ENCODE assay signal across 18 cellular contexts in genomic region chr2:235592430-235592829, GRCh38.
DNase-seq lines count a peak whose midpoint lies in the region; ATAC-seq, FAIRE-seq and TF ChIP-seq lines count a peak whose summit lies in the region.
"Had no signal": no experiment of that assay in that cellular context is flagged by ENCODE, and none has a peak within 500 bp of the region (broad histone marks: within the 10 kb centered on the region; RNA-seq: fewer than 3 reads in every experiment).

No MANE protein-coding gene starts in this region.

- TF ChIP-seq EP300 in K562 (IDR thresholded peaks at IDR 0.05; ENCODE audit: low read length): no peak

- H3K4me3 ChIP-seq in K562: no peak overlapping the region
- H3K4me3 ChIP-seq in spleen: no peak overlapping the region
- H3K4me3 ChIP-seq: SK-N-MC had no signal

- H3K36me3 ChIP-seq in K562 (ENCODE audit: control insufficient read depth, insufficient read depth, low read length) (no peaks in the 10 kb centered on the region), spleen (no peaks in the 10 kb centered on the region)

- H4K20me1 ChIP-seq in K562 (replicated peaks; ENCODE audit: control insufficient read depth, insufficient read depth, low read length): peaks cover 11% of the 10 kb centered on the region

- peak overlapping the region in 1 of 2 experiments; percentile 35; a peak in 1 of 4 replicates for H3K9ac ChIP-seq in K562 (ENCODE audit: insufficient read depth in 1 of 2, low read depth in 2 of 2, low read length in 2 of 2)

- H3K27ac ChIP-seq in K562 (ENCODE audit: extremely low read depth, low read depth, low read length): no peak overlapping the region
- H3K27ac ChIP-seq in spleen: no peak overlapping the region

- TF ChIP-seq CTCF in K562 (IDR thresholded peaks at IDR 0.05 in 2 of 3, conservative IDR thresholded peaks at IDR 0.05 in 1 of 3; ENCODE audit: insufficient read depth in 2 of 3, low read depth in 1 of 3, low read length in 3 of 3) (no peak), spleen (IDR thresholded peaks at IDR 0.05 in 8 of 11, conservative IDR thresholded peaks at IDR 0.05 in 3 of 11) (no peak)

- H3K79me2 ChIP-seq in K562 (ENCODE audit: control insufficient read depth, insufficient read depth, low read length): peaks cover 44% of the 10 kb centered on the region

- DNase-seq in G401 (ENCODE audit: low spot score) (peak; percentile 31), RPMI7951 (ENCODE audit: low read depth) (peak; percentile 52), K562 (ENCODE audit: extremely low read depth in 1 of 4, low spot score in 3 of 4) (peak in 2 of 4 experiments; percentile 15 to 16), spleen (peak; percentile 44), NK-92 (lab: John Stamatoyannopoulos, UW; ENCODE audit: unreplicated experiment) (no peak), NCI-H1048 (lab: John Stamatoyannopoulos, UW) (no peak)
- DNase-seq: CD4-positive, alpha-beta memory T cell; GDM1; Kasumi-1; NCI-H1105; NCI-H146; NCI-H2029; NCI-H446; NCI-H526; SHP77 treated with DMSO at 0.1 percent for 48 hours; SW 1271 had no signal

- 53% methylated on average over 10 of the region's 11 CpGs for WGBS in K562 (ENCODE audit: insufficient coverage, low coverage, missing lambda C conversion rate)
- WGBS in spleen, 5 donors: 78 to 86% (median 82%) methylated on average over 11 of the region's 11 CpGs

- intact Hi-C loops in K562 (cut with micrococcal nuclease) (loop anchor here (5.0 kb wide), 1 partner anchor 95 kb away; no protein-coding TSS in a partner anchor), spleen (cut with DNase I; ENCODE audit: low total_unique reads) (loop anchor here (5.0 kb wide), 1 partner anchor 455 kb away; no protein-coding TSS in a partner anchor)

- POLR2A ChIA-PET in K562 (lab: Yijun Ruan, JAX): interaction anchor here (0.5 to 0.7 kb wide), 5 partner anchors 10 to 140 kb away, joined by 3 read pairs; no protein-coding TSS in a partner anchor

- H3K4me1 ChIP-seq in K562 (replicated peaks in 1 of 2; ENCODE audit: control insufficient read depth in 2 of 2, insufficient read depth in 2 of 2, low read length in 2 of 2) (peaks cover 0 to 4% of the 10 kb centered on the region in 2 experiments; a peak in 2 of 5 replicates), spleen (peaks cover 0 to 17% (median 7%) of the 10 kb centered on the region in 6 donors)

- H3K4me2 ChIP-seq in K562 (ENCODE audit: insufficient read depth, low read length): no peak overlapping the region

- no peak for FAIRE-seq in K562 (lab: Jason Lieb, UNC)

- H2AFZ ChIP-seq in K562 (ENCODE audit: low read depth, low read length): no peak overlapping the region

- no peaks in the 10 kb centered on the region for H3K9me1 ChIP-seq in K562 (ENCODE audit: control insufficient read depth, insufficient read depth, low read length)

- ATAC-seq in K562 (no peak; the same call in 2 of the 3 replicates), HG02610 (IDR thresholded peaks at IDR 0.05; ENCODE audit: unreplicated experiment) (no peak)

- H3K27me3 ChIP-seq in K562 (ENCODE audit: control insufficient read depth in 2 of 2, insufficient read depth in 2 of 2, low read length in 2 of 2) (no peaks in the 10 kb centered on the region), spleen (replicated peaks in 1 of 7) (peaks cover 0 to 8% (median 0%) of the 10 kb centered on the region in 7 donors)

- in situ Hi-C loops in G401 (cut with HindIII; ENCODE audit: low sequenced_read_pairs) (no loop called here), K562 (cut with MboI) (no loop called here)

- CTCF ChIA-PET in K562 (lab: Yijun Ruan, JAX; ENCODE audit: low intra/inter-chr PET ratio): interaction anchor here (0.7 kb wide), 1 partner anchor 159 kb away, joined by 4 read pairs; no protein-coding TSS in a partner anchor

- H3K9me3 ChIP-seq in K562 (replicated peaks; ENCODE audit: control insufficient read depth, insufficient read depth, low read depth, low read length) (no peaks in the 10 kb centered on the region), spleen (no peaks in the 10 kb centered on the region)

- TF ChIP-seq RAD21 in K562 (CRISPR knock-in tag; conservative IDR thresholded peaks at IDR 0.05 in 1 of 2, IDR thresholded peaks at IDR 0.05 in 1 of 2): no peak

- no TSS peak for BruUV-seq in K562 (replicated peaks; lab: Mats Ljungman, UMichigan)

- TF ChIP-seq POLR2A in K562 (conservative IDR thresholded peaks at IDR 0.05): no peak
- no peak for TF ChIP-seq POLR2A in spleen (IDR thresholded peaks at IDR 0.05)

TF ChIP-seq in K562, 482 proteins besides CTCF, POLR2A, EP300 and RAD21:
- peak; percentile 78 for TF ChIP-seq PRDM10 (IDR thresholded peaks at IDR 0.05; ENCODE audit: partially characterized antibody)
- TF ChIP-seq CHD2 (IDR thresholded peaks at IDR 0.05; ENCODE audit: low read depth, low read length): no peak

Comparison
In these comparisons a context has a peak if more than half of its experiments do, and no peak if none do; other contexts are left out.
1. DNase-seq: peak in G401 (single experiment), RPMI7951 (single experiment) and spleen (single experiment); none in NK-92 (single experiment) and NCI-H1048 (single experiment).